In genomic region chr6:131982740-131983259, GRCh38 we compare ENCODE assay signal across 16 cellular contexts. TPM values are rescaled to one million over a fixed set of nuclear protein-coding genes. Genes with fewer than 3 reads are reported as not detected.
DNase-seq lines count a peak whose midpoint lies in the region; ATAC-seq and TF ChIP-seq lines count a peak whose summit lies in the region.
"Had no signal": no experiment of that assay in that cellular context is flagged by ENCODE, and none has a peak within 500 bp of the region (broad histone marks: within the 10 kb centered on the region; RNA-seq: fewer than 3 reads in every experiment).

No MANE protein-coding gene starts in this region.

- no peak for TF ChIP-seq CTCF in choroid plexus epithelial cell (conservative IDR thresholded peaks at IDR 0.05; ENCODE audit: low read depth, low read length)

- H3K4me3 ChIP-seq in MG63 (no peak overlapping the region), choroid plexus epithelial cell (ENCODE audit: low read depth, low read length) (no peak overlapping the region)
- H3K4me3 ChIP-seq: gastroesophageal sphincter, HAP-1, SK-N-MC had no signal

- H3K27me3 ChIP-seq in MG63, result no peaks in the 10 kb centered on the region
- H3K27me3 ChIP-seq: gastroesophageal sphincter had no signal

- ATAC-seq in GM21576 (IDR thresholded peaks at IDR 0.05; ENCODE audit: unreplicated experiment), result no peak
- ATAC-seq: gastroesophageal sphincter; stimulated activated memory B cell treated with anti-CD40 and anti-IgM and Interleukin-4, amounts not matched to agents 10 μg/mL and 1 μg/mL and 100 μg/mL, for 72 hours had no signal

- no peaks in the 10 kb centered on the region for H3K9me3 ChIP-seq in MG63
- H3K9me3 ChIP-seq: gastroesophageal sphincter, HAP-1 had no signal

- H3K36me3 ChIP-seq in MG63, result no peaks in the 10 kb centered on the region
- H3K36me3 ChIP-seq: gastroesophageal sphincter, HAP-1 had no signal

- peak; percentile 72 for DNase-seq in AG20443 (ENCODE audit: low spot score)
- DNase-seq in MG63, result peak; percentile 71
- DNase-seq in choroid plexus epithelial cell (ENCODE audit: low read depth), result peak; percentile 88
- peak; percentile 72 for DNase-seq in myocyte (ENCODE audit: low read depth)
- no peak for DNase-seq in GOT3 (lab: John Stamatoyannopoulos, UW)
- DNase-seq in superior temporal gyrus (ENCODE audit: extremely low spot score), result no peak
- DNase-seq in activated CD4-positive, alpha-beta T cell treated with anti-CD3 and anti-CD28 coated beads, Interleukin-2, amount 50 U/mL, for 48 hours, result no peak
- DNase-seq: activated CD8-positive, alpha-beta memory T cell treated with anti-CD3 and anti-CD28 coated beads, Interleukin-2, amount 50 U/mL, for 48 hours; NCI-H2171; stimulated activated CD4-positive, alpha-beta T cell treated with anti-CD3 and anti-CD28 coated beads, Interleukin-4, amount 100 ng/mL, for 24 hours had no signal

RNA-seq across cellular contexts. Expression of gene CCN2, which starts 31.6 kb away (rescaled TPM):
- 830 and 953 TPM in 2 replicates for total RNA-seq in MG63 (2014; rRNA removed; shearing (Covaris generic); ENCODE audit: low replicate concordance)
- total RNA-seq in myocyte, result 16.1 and 20.2 TPM in 2 replicates
- 1,172 TPM for polyA plus RNA-seq in myocyte (2012)
- polyA plus RNA-seq: CD14-positive monocyte had no signal

Comparison
In these comparisons a context has a peak if more than half of its experiments do, and no peak if none do; other contexts are left out.
1. DNase-seq: peak in AG20443 (single experiment), MG63 (single experiment), choroid plexus epithelial cell (single experiment) and myocyte (single experiment); none in GOT3 (single experiment), superior temporal gyrus (single experiment) and activated CD4-positive, alpha-beta T cell treated with anti-CD3 and anti-CD28 coated beads, Interleukin-2, amount 50 U/mL, for 48 hours (0 of 2).
2. RNA of gene CCN2, which starts 31.6 kb away (total RNA-seq): 830 to 953 TPM in MG63; 16.1 to 20.2 TPM in myocyte; every median in the first group is over 10 times any median in the second.